Comparison of ENCODE assay signal across 8 cellular contexts in genomic region chr12:4270670-4271432, GRCh38. TPM values are rescaled to one million over a fixed set of nuclear protein-coding genes. Genes with fewer than 3 reads are reported as not detected.
A peak's percentile ranks its signal among the peaks of the same experiment; 100 is the strongest.
DNase-seq lines count a peak whose midpoint lies in the region; ATAC-seq, FAIRE-seq and TF ChIP-seq lines count a peak whose summit lies in the region.

No MANE protein-coding gene starts in this region.

- H3K36me3 ChIP-seq in HUES48 (ENCODE audit: control insufficient read depth, insufficient read depth, low read length) = no peaks in the 10 kb centered on the region
- H3K36me3 ChIP-seq in fibroblast of lung (ENCODE audit: control insufficient read depth, insufficient read depth, low read length) = no peaks in the 10 kb centered on the region
- no peaks in the 10 kb centered on the region for H3K36me3 ChIP-seq in neuron (ENCODE audit: insufficient read depth, low read length)
- H3K36me3 ChIP-seq in aorta (ENCODE audit: control insufficient read depth in 1 of 2, insufficient read depth in 2 of 2, low read length in 1 of 2) = no peaks in the 10 kb centered on the region

- H3K9ac ChIP-seq in HUES48 (ENCODE audit: low read depth, low read length) = no peak overlapping the region
- no peak overlapping the region for H3K9ac ChIP-seq in fibroblast of lung (ENCODE audit: insufficient read depth, low read length)

- WGBS in A549 (ENCODE audit: missing lambda C conversion rate) = 4% methylated on average over 48 of the region's 48 CpGs
- WGBS in aorta, 2 donors = 3% methylated on average over 40 to 48 of the region's 48 CpGs

- no peak for ATAC-seq in A549
- no peak for ATAC-seq in aorta (ENCODE audit: low FRiP score)
- ATAC-seq in GM21576 (IDR thresholded peaks at IDR 0.05; ENCODE audit: unreplicated experiment) = no peak

- H3K4me2 ChIP-seq in A549 (peak overlapping the region; percentile 78), fibroblast of lung (ENCODE audit: extremely low read depth, insufficient read depth, low read length) (peak overlapping the region; percentile 32)

- H4K20me1 ChIP-seq in fibroblast of lung (ENCODE audit: control insufficient read depth, extremely low read depth, insufficient read depth, low read length) = no peaks in the 10 kb centered on the region

- no peak for TF ChIP-seq POLR2A in A549 (IDR thresholded peaks at IDR 0.05; ENCODE audit: low read length)

- H2AFZ ChIP-seq in fibroblast of lung (ENCODE audit: low read length) (no peak overlapping the region), neuron (ENCODE audit: low read depth, low read length) (peak overlapping the region; percentile 84)

- intact Hi-C loops in aorta (cut with DNase I) = no loop called here

- H3K27ac ChIP-seq in A549 (no peak overlapping the region), HUES48 (ENCODE audit: low read depth, low read length) (peak overlapping the region; percentile 20), fibroblast of lung (ENCODE audit: insufficient read depth, low read length) (no peak overlapping the region), aorta (ENCODE audit: low read depth in 1 of 2, low read length in 2 of 2) (no peak overlapping the region)

- TF ChIP-seq EP300 in A549 (IDR thresholded peaks at IDR 0.05) = no peak

- H3K4me3 ChIP-seq in A549 = peak overlapping the region; percentile 30; the same call in 2 of the 3 replicates
- peak overlapping the region; percentile 77 for H3K4me3 ChIP-seq in HUES48 (ENCODE audit: low read depth, low read length)
- peak overlapping the region in 2 of 4 experiments; percentile 41 to 63 for H3K4me3 ChIP-seq in fibroblast of lung (replicated peaks in 1 of 4; ENCODE audit: control extremely low read depth in 1 of 4, insufficient read depth in 1 of 4, low read depth in 3 of 4, low read length in 4 of 4)
- peak overlapping the region; percentile 47 for H3K4me3 ChIP-seq in neuron (ENCODE audit: low read length)
- peak overlapping the region; percentile 21 to 49 for H3K4me3 ChIP-seq in aorta (ENCODE audit: low read length in 2 of 2)

- no peak for DNase-seq in A549 (ENCODE audit: low read depth in 1 of 2, low spot score in 1 of 2)
- DNase-seq in activated T-cell treated with anti-CD3 and anti-CD28 coated beads, Interleukin-2, amount 50 U/mL, for 48 hours = peak; percentile 75 to 76
- DNase-seq in fibroblast of lung (ENCODE audit: low read depth in 2 of 2) = peak in 1 of 2 donors; percentile 37
- DNase-seq in aorta = peak; percentile 82 to 86
- DNase-seq in NCI-H446 treated with DMSO at 0.1 percent for 48 hours (lab: John Stamatoyannopoulos, UW) = no peak

- H3K9me3 ChIP-seq in A549 = no peaks in the 10 kb centered on the region
- no peaks in the 10 kb centered on the region for H3K9me3 ChIP-seq in HUES48 (ENCODE audit: control insufficient read depth, insufficient read depth, low read length)
- no peaks in the 10 kb centered on the region for H3K9me3 ChIP-seq in fibroblast of lung (ENCODE audit: control insufficient read depth, insufficient read depth, low read depth, low read length)
- H3K9me3 ChIP-seq in neuron (ENCODE audit: low read length) = no peaks in the 10 kb centered on the region
- no peaks in the 10 kb centered on the region for H3K9me3 ChIP-seq in aorta (ENCODE audit: control insufficient read depth, low read length)

- H3K4me1 ChIP-seq in A549 (peaks cover 66% of the 10 kb centered on the region), HUES48 (ENCODE audit: control insufficient read depth, insufficient read depth, low read length) (peaks cover 21% of the 10 kb centered on the region), fibroblast of lung (ENCODE audit: control insufficient read depth, extremely low read depth, insufficient read depth, low read length) (peaks cover 2% of the 10 kb centered on the region), neuron (ENCODE audit: insufficient read depth, low read length) (peaks cover 37% of the 10 kb centered on the region), aorta (ENCODE audit: control insufficient read depth in 1 of 2, insufficient read depth in 2 of 2, low read length in 2 of 2) (peaks cover 0 to 2% of the 10 kb centered on the region in 2 donors)

- POLR2A ChIA-PET in A549 (lab: Yijun Ruan, JAX) = interaction anchor here (0.7 kb wide), 1 partner anchor 389 kb away, joined by 4 read pairs; no protein-coding TSS in a partner anchor

- TF ChIP-seq CTCF in A549 (IDR thresholded peaks at IDR 0.05) (no peak), fibroblast of lung (conservative IDR thresholded peaks at IDR 0.05 in 1 of 2, IDR thresholded peaks at IDR 0.05 in 1 of 2; ENCODE audit: low read depth in 1 of 2, low read length in 2 of 2) (no peak)

- H3K79me2 ChIP-seq in fibroblast of lung (ENCODE audit: control insufficient read depth, insufficient read depth, low read length) = no peaks in the 10 kb centered on the region

- H3K27me3 ChIP-seq in HUES48 (ENCODE audit: control insufficient read depth, insufficient read depth, low read length) (peaks cover 66% of the 10 kb centered on the region), fibroblast of lung (ENCODE audit: control insufficient read depth, insufficient read depth, low read length) (peaks cover 78% of the 10 kb centered on the region), neuron (ENCODE audit: insufficient read depth, low read length) (peaks cover 34% of the 10 kb centered on the region), aorta (ENCODE audit: control insufficient read depth in 1 of 2, insufficient read depth in 2 of 2, low read length in 1 of 2) (no peaks in the 10 kb centered on the region)

- CTCF ChIA-PET in A549 (lab: Yijun Ruan, JAX) = interaction anchor here (0.6 to 1.4 kb wide), 7 partner anchors 263 to 970 kb away, joined by 3 to 4 read pairs (median 3); no protein-coding TSS in a partner anchor

- no peak for FAIRE-seq in A549 (lab: Jason Lieb, UNC)

- TF ChIP-seq RAD21 in A549 (conservative IDR thresholded peaks at IDR 0.05 in 1 of 2, IDR thresholded peaks at IDR 0.05 in 1 of 2) = no peak

TF ChIP-seq in A549, 52 proteins besides CTCF, POLR2A, EP300 and RAD21:
- TF ChIP-seq CHD2 (IDR thresholded peaks at IDR 0.05; ENCODE audit: low read length, partially characterized antibody) (no peak), RNF2 (IDR thresholded peaks at IDR 0.05; ENCODE audit: borderline replicate concordance, low read depth) (peak; percentile 81; the same call in 1 of the 2 replicates), PHF8 (IDR thresholded peaks at IDR 0.05; ENCODE audit: borderline replicate concordance, low read depth) (no peak), CBX8 (IDR thresholded peaks at IDR 0.05) (peak; percentile 77; the same call in 1 of the 2 replicates)

RNA-seq across cellular contexts. Expression of gene CCND2, which starts 2.7 kb away (rescaled TPM):
- polyA plus RNA-seq in A549 (2011; rRNA removed) (0.18 and 0.20 TPM in 2 replicates), A549 (2017; fragmentation: RNase III; extraction: RNeasy Plus Mini Kit Qiagen cat#74134 plus additional on column Dnase treatment) (not detected in 3 replicates), fibroblast of lung (7.0 and 9.7 TPM in 2 replicates), aorta (10 to 100 TPM; 17.1 to 18.9 TPM)
- 0.01 TPM in 1 of 2 replicates, not detected in the other for polyA plus RNA-seq in A549 (2012; cell fraction: cytosol; rRNA removed)
- polyA plus RNA-seq in A549 (2012; cell fraction: nucleus; rRNA removed) = not detected in 2 replicates
- polyA minus RNA-seq in A549 (2011; rRNA and poly(A)+ RNA removed) = 0.37 and 0.78 TPM in 2 replicates
- total RNA-seq in fibroblast of lung (35.2 and 37.3 TPM in 2 replicates), aorta (100 to 1,000 TPM; 135 to 170 TPM)
- polyA plus RNA-seq in fibroblast of lung (2012) = 2.6 and 3.4 TPM in 2 replicates
- polyA minus RNA-seq in fibroblast of lung (ENCODE audit: low replicate concordance) = 38.1 and 55.2 TPM in 2 replicates

RNA-seq across cellular contexts. Expression of gene TIGAR, which starts 50.2 kb away (rescaled TPM):
- polyA plus RNA-seq in A549 (2011; rRNA removed) (30.0 and 50.9 TPM in 2 replicates), A549 (2017; fragmentation: RNase III; extraction: RNeasy Plus Mini Kit Qiagen cat#74134 plus additional on column Dnase treatment) (24.5 to 30.6 TPM (median 25.2 TPM) in 3 replicates), fibroblast of lung (15.3 and 20.7 TPM in 2 replicates), aorta (1 to 10 TPM; 2.9 to 4.6 TPM)
- 8.5 and 9.0 TPM in 2 replicates for polyA plus RNA-seq in A549 (2012; cell fraction: cytosol; rRNA removed)
- polyA plus RNA-seq in A549 (2012; cell fraction: nucleus; rRNA removed) = 2.1 and 6.6 TPM in 2 replicates
- 6.3 and 7.7 TPM in 2 replicates for polyA minus RNA-seq in A549 (2011; rRNA and poly(A)+ RNA removed)
- total RNA-seq in fibroblast of lung (12.3 and 19.5 TPM in 2 replicates), aorta (10 to 100 TPM in 1 of 2 donors, 1 to 10 TPM in 1; 7.2 to 10.5 TPM)
- 17.5 and 22.8 TPM in 2 replicates for polyA plus RNA-seq in fibroblast of lung (2012)
- polyA minus RNA-seq in fibroblast of lung (ENCODE audit: low replicate concordance) = 0.37 TPM in 1 of 2 replicates, not detected in the other

Comparison
In these comparisons a context has a peak if more than half of its experiments do, and no peak if none do; other contexts are left out.
1. DNase-seq: peak in activated T-cell treated with anti-CD3 and anti-CD28 coated beads, Interleukin-2, amount 50 U/mL, for 48 hours (2 of 2) and aorta (2 of 2); none in A549 (0 of 2) and NCI-H446 treated with DMSO at 0.1 percent for 48 hours (single experiment).